In the genomic region with DNA sequence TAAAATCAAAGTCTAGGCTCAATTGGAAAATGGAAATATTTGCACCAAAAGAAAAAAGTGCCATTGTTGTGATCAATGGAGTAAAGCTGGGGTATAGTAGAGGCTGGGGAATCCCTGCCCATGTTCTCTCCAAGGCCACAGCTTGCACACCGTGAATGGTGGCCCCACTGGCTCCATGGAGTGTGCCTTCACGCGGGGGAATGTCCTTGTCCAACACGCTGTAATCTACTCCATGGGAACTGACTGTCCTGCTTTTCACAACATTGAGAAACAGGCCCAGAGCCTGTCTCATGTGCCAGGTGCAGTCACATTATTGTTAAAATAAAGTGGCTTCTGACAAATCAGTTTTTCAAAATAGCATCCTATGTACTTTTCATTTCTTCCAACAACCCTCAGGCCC, we compare ENCODE assay signal across 22 cellular contexts.
"Had no signal": no experiment of that assay in that cellular context is flagged by ENCODE, and none has a peak within 500 bp of the region (broad histone marks: within the 10 kb centered on the region; RNA-seq: fewer than 3 reads in every experiment).

No MANE protein-coding gene starts in this region.

- H3K9me3 ChIP-seq: breast epithelium, SJSA1 had no signal

- ATAC-seq: activated CD4-positive, CD25-positive, alpha-beta regulatory T cell treated with anti-CD3 and anti-CD28 coated beads, Interleukin-2, amount 50 U/mL, for 24 hours; activated CD8-positive, alpha-beta memory T cell treated with anti-CD3 and anti-CD28 coated beads, Interleukin-2, amount 10 ng/mL, durations not matched to agents 7 days and 5 days; SK-N-SH treated with all-trans-retinoic acid at 6 μM for 48 hours had no signal

- H3K4me1 Mint-ChIP-seq: activated CD8-positive, alpha-beta memory T cell treated with anti-CD3 and anti-CD28 coated beads, Interleukin-2, amount 10 ng/mL, durations not matched to agents 7 days and 5 days; activated naive CD4-positive, alpha-beta T cell treated with anti-CD3 and anti-CD28 coated beads, Interleukin-2, amount 50 U/mL, for 24 hours had no signal

- H3K27ac Mint-ChIP-seq: activated CD8-positive, alpha-beta memory T cell treated with anti-CD3 and anti-CD28 coated beads, Interleukin-2, amount 10 ng/mL, durations not matched to agents 7 days and 5 days; activated naive CD4-positive, alpha-beta T cell treated with anti-CD3 and anti-CD28 coated beads, Interleukin-2, amount 50 U/mL, for 24 hours; activated T-cell treated with anti-CD3 and anti-CD28 coated beads, Interleukin-2, amount 50 U/mL, for 24 hours; activated T-helper 1 cell treated with anti-CD3 and anti-CD28 coated beads, Interleukin-12 subunit alpha, Interleukin-12 subunit beta, Interleukin-2, Interleukin-4 antibody, amounts not matched to agents 30 ng/mL and 10 ng/mL and 1 ng/mL, durations not matched to agents 14 hours and 24 hours and 36 hours had no signal

- H3K36me3 Mint-ChIP-seq: activated naive CD4-positive, alpha-beta T cell treated with anti-CD3 and anti-CD28 coated beads, Interleukin-2, amount 50 U/mL, for 24 hours had no signal

- H3K4me3 Mint-ChIP-seq: activated CD8-positive, alpha-beta memory T cell treated with anti-CD3 and anti-CD28 coated beads, Interleukin-2, amount 10 ng/mL, durations not matched to agents 7 days and 5 days; activated naive CD4-positive, alpha-beta T cell treated with anti-CD3 and anti-CD28 coated beads, Interleukin-2, amount 50 U/mL, for 24 hours; activated T-cell treated with anti-CD3 and anti-CD28 coated beads, Interleukin-2, amount 50 U/mL, for 24 hours; activated T-helper 1 cell treated with anti-CD3 and anti-CD28 coated beads, Interleukin-12 subunit alpha, Interleukin-12 subunit beta, Interleukin-2, Interleukin-4 antibody, amounts not matched to agents 30 ng/mL and 10 ng/mL and 1 ng/mL, durations not matched to agents 14 hours and 24 hours and 36 hours had no signal

- H3K9me3 Mint-ChIP-seq: activated naive CD4-positive, alpha-beta T cell treated with anti-CD3 and anti-CD28 coated beads, Interleukin-2, amount 50 U/mL, for 24 hours; activated T-cell treated with anti-CD3 and anti-CD28 coated beads, Interleukin-2, amount 50 U/mL, for 24 hours; activated T-helper 1 cell treated with anti-CD3 and anti-CD28 coated beads, Interleukin-12 subunit alpha, Interleukin-12 subunit beta, Interleukin-2, Interleukin-4 antibody, amounts not matched to agents 30 ng/mL and 10 ng/mL and 1 ng/mL, durations not matched to agents 14 hours and 24 hours and 36 hours had no signal

- DNase-seq: activated CD4-positive, alpha-beta T cell treated with anti-CD3 and anti-CD28 coated beads for 4 hours; activated CD8-positive, alpha-beta memory T cell treated with anti-CD3 and anti-CD28 coated beads, Interleukin-2, amount 10 ng/mL, durations not matched to agents 7 days and 5 days; activated effector memory CD4-positive, alpha-beta T cell treated with Interleukin-2 at 50 U/mL for 16 hours; activated naive CD4-positive, alpha-beta T cell; activated T-cell treated with anti-CD3 and anti-CD28 coated beads, Interleukin-2, amount 50 U/mL, for 24 hours; aorta; KG1; NCI-H1092; NCI-H1417; NCI-H1694; NCI-H2081; NCI-H446; NCI-H524; SHP77; SW 1271 had no signal

- H3K4me1 ChIP-seq: breast epithelium had no signal

- H3K27ac ChIP-seq: breast epithelium, SJSA1 had no signal

- H3K27me3 ChIP-seq: breast epithelium, SJSA1 had no signal

- H3K36me3 ChIP-seq: breast epithelium, SJSA1 had no signal

- H3K27me3 Mint-ChIP-seq: activated naive CD4-positive, alpha-beta T cell treated with anti-CD3 and anti-CD28 coated beads, Interleukin-2, amount 50 U/mL, for 24 hours had no signal

- FAIRE-seq: RCC 7860 had no signal

- H3K4me3 ChIP-seq: breast epithelium, SJSA1 had no signal
